Comparison of ENCODE assay signal across 31 cellular contexts in the genomic region with DNA sequence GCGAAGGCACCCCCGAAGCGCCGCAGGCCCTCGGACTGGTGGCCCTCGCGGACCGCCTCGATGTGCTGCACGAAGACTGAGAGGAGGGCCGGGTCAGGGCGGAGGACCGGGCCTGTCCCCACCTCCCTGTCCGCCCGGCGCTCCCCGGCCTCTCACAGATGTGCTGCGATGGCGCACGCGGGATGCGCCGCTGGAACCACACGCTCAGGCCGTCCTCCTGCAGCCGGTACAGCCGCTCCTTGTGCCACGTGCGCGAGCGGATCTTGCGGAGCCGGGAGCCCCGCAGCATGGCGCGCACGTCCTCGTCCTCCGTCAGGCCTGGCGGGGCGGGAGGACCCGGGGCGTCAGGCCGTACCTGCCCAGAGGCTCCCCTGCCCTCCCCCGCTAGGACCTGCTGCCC.
"Had no signal": no experiment of that assay in that cellular context is flagged by ENCODE, and none has a peak within 500 bp of the region (broad histone marks: within the 10 kb centered on the region; RNA-seq: fewer than 3 reads in every experiment).

No MANE protein-coding gene starts in this region.

- H3K36me3 Mint-ChIP-seq: activated CD4-positive, alpha-beta memory T cell treated with anti-CD3 and anti-CD28 coated beads for 36 hours; activated naive CD4-positive, alpha-beta T cell treated with anti-CD3 and anti-CD28 coated beads, Interleukin-2, amount 50 U/mL, for 24 hours; brain; naive B cell had no signal

- H3K27ac Mint-ChIP-seq: activated CD4-positive, alpha-beta memory T cell treated with anti-CD3 and anti-CD28 coated beads for 36 hours; activated CD4-positive, alpha-beta T cell treated with anti-CD3 and anti-CD28 coated beads, Interleukin-2, amount 10 ng/mL, durations not matched to agents 24 days and 14 days; activated naive CD4-positive, alpha-beta T cell treated with anti-CD3 and anti-CD28 coated beads, Interleukin-2, amount 50 U/mL, for 24 hours; activated T-cell treated with anti-CD3 and anti-CD28 coated beads, Interleukin-2, amount 50 U/mL, for 24 hours; brain; mesothelial cell of epicardium; naive B cell; nephron progenitor cell; T-helper 1 cell treated with Interleukin-12 subunit alpha and Interleukin-12 subunit beta and Interleukin-4 antibody, amounts not matched to agents 30 μg/mL and 1 μg/mL, for 36 hours had no signal

- H3K4me1 ChIP-seq: prostate gland had no signal

- H3K9me3 ChIP-seq: colonic mucosa, ovary, prostate gland, testis, uterus had no signal

- H3K27me3 ChIP-seq: cardiac muscle cell, colonic mucosa, ovary, testis, uterus had no signal

- H3K4me1 Mint-ChIP-seq: activated CD4-positive, alpha-beta T cell treated with anti-CD3 and anti-CD28 coated beads, Interleukin-2, amount 10 ng/mL, durations not matched to agents 24 days and 14 days; activated naive CD4-positive, alpha-beta T cell treated with anti-CD3 and anti-CD28 coated beads, Interleukin-2, amount 50 U/mL, for 24 hours; brain; naive B cell had no signal

- H3K4me2 ChIP-seq: smooth muscle cell had no signal

- H3K36me3 ChIP-seq: cardiac muscle cell, colonic mucosa, ovary, prostate gland, uterus had no signal

- FAIRE-seq: frontal cortex, islet of Langerhans, TTC549 had no signal

- H3K27ac ChIP-seq: cardiac muscle cell, colonic mucosa, ovary, prostate gland, testis, uterus, WERI-Rb-1 had no signal

- H3K9me3 Mint-ChIP-seq: activated CD4-positive, alpha-beta memory T cell treated with anti-CD3 and anti-CD28 coated beads for 36 hours; activated CD4-positive, alpha-beta T cell treated with anti-CD3 and anti-CD28 coated beads, Interleukin-2, amount 10 ng/mL, durations not matched to agents 24 days and 14 days; activated naive CD4-positive, alpha-beta T cell treated with anti-CD3 and anti-CD28 coated beads, Interleukin-2, amount 50 U/mL, for 24 hours; activated T-cell treated with anti-CD3 and anti-CD28 coated beads, Interleukin-2, amount 50 U/mL, for 24 hours; brain; mesothelial cell of epicardium; naive B cell; nephron progenitor cell; T-helper 1 cell treated with Interleukin-12 subunit alpha and Interleukin-12 subunit beta and Interleukin-4 antibody, amounts not matched to agents 30 μg/mL and 1 μg/mL, for 36 hours had no signal

- H3K4me3 Mint-ChIP-seq: activated CD4-positive, alpha-beta memory T cell treated with anti-CD3 and anti-CD28 coated beads for 36 hours; activated CD4-positive, alpha-beta T cell treated with anti-CD3 and anti-CD28 coated beads, Interleukin-2, amount 10 ng/mL, durations not matched to agents 24 days and 14 days; activated naive CD4-positive, alpha-beta T cell treated with anti-CD3 and anti-CD28 coated beads, Interleukin-2, amount 50 U/mL, for 24 hours; activated T-cell treated with anti-CD3 and anti-CD28 coated beads, Interleukin-2, amount 50 U/mL, for 24 hours; brain; mesothelial cell of epicardium; naive B cell; nephron progenitor cell; T-helper 1 cell treated with Interleukin-12 subunit alpha and Interleukin-12 subunit beta and Interleukin-4 antibody, amounts not matched to agents 30 μg/mL and 1 μg/mL, for 36 hours had no signal

- H3K27me3 Mint-ChIP-seq: activated naive CD4-positive, alpha-beta T cell treated with anti-CD3 and anti-CD28 coated beads, Interleukin-2, amount 50 U/mL, for 24 hours; brain had no signal

- H3K4me3 ChIP-seq: cardiac muscle cell, colonic mucosa, ovary, prostate gland, smooth muscle cell, uterus had no signal

- DNase-seq: activated CD4-positive, alpha-beta memory T cell treated with anti-CD3 and anti-CD28 coated beads for 36 hours; activated CD4-positive, alpha-beta T cell treated with anti-CD3 and anti-CD28 coated beads, Interleukin-2, amount 10 ng/mL, durations not matched to agents 24 days and 14 days; activated CD4-positive, CD25-positive, alpha-beta regulatory T cell treated with anti-CD3 and anti-CD28 coated beads, Interleukin-2, amount 50 U/mL, for 72 hours; activated CD8-positive, alpha-beta memory T cell treated with anti-CD3 and anti-CD28 coated beads, Interleukin-2, amount 50 U/mL, for 4 hours; activated T-cell treated with anti-CD3 and anti-CD28 coated beads, Interleukin-2, amount 50 U/mL, for 24 hours; anterior cingulate cortex; cerebellar nuclear complex; colonic mucosa; effector CD8-positive, alpha-beta T cell; mammary epithelial cell; naive B cell; nephron progenitor cell; retina; stimulated activated CD4-positive, alpha-beta T cell treated with anti-CD3 and anti-CD28 coated beads, Interleukin-2, amount 100 ng/mL, for 24 hours; stimulated activated naive CD4-positive, alpha-beta T cell; T-helper 9 cell; testis; trophoblast cell; uterus; WERI-Rb-1 had no signal
